In the genomic region with DNA sequence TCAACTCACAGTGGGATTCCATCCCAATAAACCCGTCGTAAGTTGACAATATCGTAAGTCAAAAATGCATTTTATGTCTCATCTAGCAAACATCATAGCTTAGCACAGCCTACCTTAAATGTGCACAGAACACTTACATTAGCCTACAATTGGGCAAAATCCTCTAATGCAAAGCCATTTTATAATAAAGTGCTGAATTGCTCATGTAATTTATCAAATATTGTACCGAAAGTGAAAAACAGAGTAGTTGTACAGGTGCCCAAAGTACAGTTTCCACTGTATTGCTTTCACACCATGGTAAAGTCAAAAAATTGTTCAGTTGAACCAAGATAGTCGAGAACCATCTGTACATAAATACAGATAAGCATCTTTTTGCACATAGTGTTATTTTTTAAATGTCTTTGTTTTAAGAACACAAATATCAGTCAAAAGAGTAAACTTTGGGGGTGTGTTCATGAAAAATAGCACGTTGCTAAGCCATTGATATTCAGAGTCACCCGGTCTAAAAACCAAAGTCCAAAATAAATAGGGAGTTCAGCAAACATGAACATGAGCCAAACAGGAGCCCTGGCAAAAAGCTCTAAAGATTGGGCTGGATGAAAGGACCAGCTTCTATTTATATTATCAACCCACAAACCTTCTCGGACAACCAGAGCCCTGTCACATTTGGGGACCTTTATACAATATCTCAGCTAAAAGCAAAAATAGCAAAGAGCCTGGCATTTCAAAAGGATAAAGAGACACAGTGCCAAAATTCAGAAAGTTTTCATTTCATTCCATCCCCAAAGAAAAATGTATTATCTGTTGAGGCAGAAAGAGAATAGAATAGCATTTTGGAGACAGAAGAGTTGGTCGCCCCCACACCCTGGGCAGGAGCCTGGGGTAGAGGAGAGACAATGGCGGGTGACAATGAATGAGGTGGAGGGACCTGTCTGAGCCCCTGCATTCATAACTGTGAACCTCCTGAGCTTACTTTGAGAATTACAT, we compare ENCODE assay signal across 1 cellular context.
TF ChIP-seq lines count a peak whose summit lies in the region.

No MANE protein-coding gene starts in this region.

TF ChIP-seq in HepG2, 621 proteins besides CTCF, POLR2A, EP300 and RAD21 (continued from another document and continues in another):
- TF ChIP-seq BRD4 (CRISPR knock-in tag; IDR thresholded peaks at IDR 0.05): peak; percentile 51; the same call in 1 of the 2 replicates
- no peak; the same call in 1 of the 2 replicates for TF ChIP-seq KDM4B (CRISPR knock-in tag; IDR thresholded peaks at IDR 0.05)
- peak; percentile 65; the same call in 1 of the 2 replicates for TF ChIP-seq ZMYM3 (CRISPR knock-in tag; IDR thresholded peaks at IDR 0.05)
- no peak for TF ChIP-seq ONECUT2 (CRISPR knock-in tag; IDR thresholded peaks at IDR 0.05)
- no peak for TF ChIP-seq FLYWCH1 (CRISPR knock-in tag; IDR thresholded peaks at IDR 0.05)
- TF ChIP-seq RARA (CRISPR knock-in tag; IDR thresholded peaks at IDR 0.05): peak; percentile 89
- TF ChIP-seq, protein P1, sequence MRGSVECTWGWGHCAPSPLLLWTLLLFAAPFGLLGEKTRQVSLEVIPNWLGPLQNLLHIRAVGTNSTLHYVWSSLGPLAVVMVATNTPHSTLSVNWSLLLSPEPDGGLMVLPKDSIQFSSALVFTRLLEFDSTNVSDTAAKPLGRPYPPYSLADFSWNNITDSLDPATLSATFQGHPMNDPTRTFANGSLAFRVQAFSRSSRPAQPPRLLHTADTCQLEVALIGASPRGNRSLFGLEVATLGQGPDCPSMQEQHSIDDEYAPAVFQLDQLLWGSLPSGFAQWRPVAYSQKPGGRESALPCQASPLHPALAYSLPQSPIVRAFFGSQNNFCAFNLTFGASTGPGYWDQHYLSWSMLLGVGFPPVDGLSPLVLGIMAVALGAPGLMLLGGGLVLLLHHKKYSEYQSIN (CRISPR knock-in tag; IDR thresholded peaks at IDR 0.05; ENCODE audit: borderline replicate concordance): no peak
- TF ChIP-seq FOXA3 (CRISPR knock-in tag; IDR thresholded peaks at IDR 0.05): peak; percentile 95
- TF ChIP-seq MIER2 (CRISPR knock-in tag; IDR thresholded peaks at IDR 0.05): no peak
- TF ChIP-seq EZH2 (conservative IDR thresholded peaks at IDR 0.05; ENCODE audit: low read depth, low read length): no peak
- TF ChIP-seq, protein P2, sequence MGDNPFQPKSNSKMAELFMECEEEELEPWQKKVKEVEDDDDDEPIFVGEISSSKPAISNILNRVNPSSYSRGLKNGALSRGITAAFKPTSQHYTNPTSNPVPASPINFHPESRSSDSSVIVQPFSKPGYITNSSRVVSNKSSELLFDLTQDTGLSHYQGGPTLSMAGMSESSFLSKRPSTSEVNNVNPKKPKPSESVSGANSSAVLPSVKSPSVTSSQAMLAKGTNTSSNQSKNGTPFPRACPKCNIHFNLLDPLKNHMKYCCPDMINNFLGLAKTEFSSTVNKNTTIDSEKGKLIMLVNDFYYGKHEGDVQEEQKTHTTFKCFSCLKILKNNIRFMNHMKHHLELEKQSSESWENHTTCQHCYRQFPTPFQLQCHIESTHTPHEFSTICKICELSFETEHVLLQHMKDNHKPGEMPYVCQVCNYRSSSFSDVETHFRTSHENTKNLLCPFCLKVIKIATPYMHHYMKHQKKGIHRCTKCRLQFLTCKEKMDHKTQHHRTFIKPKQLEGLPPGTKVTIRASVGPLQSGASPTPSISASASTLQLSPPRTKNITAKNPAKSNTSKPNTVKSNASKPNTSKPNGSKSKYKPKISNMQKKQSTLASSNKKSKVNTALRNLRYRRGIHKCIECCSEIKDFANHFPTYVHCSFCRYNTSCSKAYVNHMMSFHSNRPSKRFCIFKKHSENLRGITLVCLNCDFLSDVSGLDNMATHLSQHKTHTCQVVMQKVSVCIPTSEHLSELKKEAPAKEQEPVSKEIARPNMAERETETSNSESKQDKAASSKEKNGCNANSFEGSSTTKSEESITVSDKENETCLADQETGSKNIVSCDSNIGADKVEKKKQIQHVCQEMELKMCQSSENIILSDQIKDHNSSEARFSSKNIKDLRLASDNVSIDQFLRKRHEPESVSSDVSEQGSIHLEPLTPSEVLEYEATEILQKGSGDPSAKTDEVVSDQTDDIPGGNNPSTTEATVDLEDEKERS (CRISPR knock-in tag; IDR thresholded peaks at IDR 0.05): 0 out of 2 replicates have a peak, but pooled peaks have one; percentile 52
- TF ChIP-seq, protein P3, sequence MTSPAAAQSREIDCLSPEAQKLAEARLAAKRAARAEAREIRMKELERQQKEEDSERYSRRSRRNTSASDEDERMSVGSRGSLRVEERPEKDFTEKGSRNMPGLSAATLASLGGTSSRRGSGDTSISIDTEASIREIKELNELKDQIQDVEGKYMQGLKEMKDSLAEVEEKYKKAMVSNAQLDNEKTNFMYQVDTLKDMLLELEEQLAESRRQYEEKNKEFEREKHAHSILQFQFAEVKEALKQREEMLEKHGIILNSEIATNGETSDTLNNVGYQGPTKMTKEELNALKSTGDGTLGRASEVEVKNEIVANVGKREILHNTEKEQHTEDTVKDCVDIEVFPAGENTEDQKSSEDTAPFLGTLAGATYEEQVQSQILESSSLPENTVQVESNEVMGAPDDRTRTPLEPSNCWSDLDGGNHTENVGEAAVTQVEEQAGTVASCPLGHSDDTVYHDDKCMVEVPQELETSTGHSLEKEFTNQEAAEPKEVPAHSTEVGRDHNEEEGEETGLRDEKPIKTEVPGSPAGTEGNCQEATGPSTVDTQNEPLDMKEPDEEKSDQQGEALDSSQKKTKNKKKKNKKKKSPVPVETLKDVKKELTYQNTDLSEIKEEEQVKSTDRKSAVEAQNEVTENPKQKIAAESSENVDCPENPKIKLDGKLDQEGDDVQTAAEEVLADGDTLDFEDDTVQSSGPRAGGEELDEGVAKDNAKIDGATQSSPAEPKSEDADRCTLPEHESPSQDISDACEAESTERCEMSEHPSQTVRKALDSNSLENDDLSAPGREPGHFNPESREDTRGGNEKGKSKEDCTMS (CRISPR knock-in tag; conservative IDR thresholded peaks at IDR 0.05): no peak
- no peak for TF ChIP-seq YY1 (IDR thresholded peaks at IDR 0.05; ENCODE audit: insufficient read depth, insufficient replicate concordance, low read depth, low read length)
- TF ChIP-seq PITX1 (CRISPR knock-in tag; IDR thresholded peaks at IDR 0.05): peak; percentile 94; the same call in 1 of the 2 replicates
- TF ChIP-seq JUN (CRISPR knock-in tag; IDR thresholded peaks at IDR 0.05): no peak
- TF ChIP-seq NFYB (CRISPR knock-in tag; IDR thresholded peaks at IDR 0.05): no peak
- 0 out of 2 replicates have a peak, but pooled peaks have one; percentile 22 for TF ChIP-seq ZNF878 (CRISPR knock-in tag; IDR thresholded peaks at IDR 0.05)
- TF ChIP-seq, protein P4, sequence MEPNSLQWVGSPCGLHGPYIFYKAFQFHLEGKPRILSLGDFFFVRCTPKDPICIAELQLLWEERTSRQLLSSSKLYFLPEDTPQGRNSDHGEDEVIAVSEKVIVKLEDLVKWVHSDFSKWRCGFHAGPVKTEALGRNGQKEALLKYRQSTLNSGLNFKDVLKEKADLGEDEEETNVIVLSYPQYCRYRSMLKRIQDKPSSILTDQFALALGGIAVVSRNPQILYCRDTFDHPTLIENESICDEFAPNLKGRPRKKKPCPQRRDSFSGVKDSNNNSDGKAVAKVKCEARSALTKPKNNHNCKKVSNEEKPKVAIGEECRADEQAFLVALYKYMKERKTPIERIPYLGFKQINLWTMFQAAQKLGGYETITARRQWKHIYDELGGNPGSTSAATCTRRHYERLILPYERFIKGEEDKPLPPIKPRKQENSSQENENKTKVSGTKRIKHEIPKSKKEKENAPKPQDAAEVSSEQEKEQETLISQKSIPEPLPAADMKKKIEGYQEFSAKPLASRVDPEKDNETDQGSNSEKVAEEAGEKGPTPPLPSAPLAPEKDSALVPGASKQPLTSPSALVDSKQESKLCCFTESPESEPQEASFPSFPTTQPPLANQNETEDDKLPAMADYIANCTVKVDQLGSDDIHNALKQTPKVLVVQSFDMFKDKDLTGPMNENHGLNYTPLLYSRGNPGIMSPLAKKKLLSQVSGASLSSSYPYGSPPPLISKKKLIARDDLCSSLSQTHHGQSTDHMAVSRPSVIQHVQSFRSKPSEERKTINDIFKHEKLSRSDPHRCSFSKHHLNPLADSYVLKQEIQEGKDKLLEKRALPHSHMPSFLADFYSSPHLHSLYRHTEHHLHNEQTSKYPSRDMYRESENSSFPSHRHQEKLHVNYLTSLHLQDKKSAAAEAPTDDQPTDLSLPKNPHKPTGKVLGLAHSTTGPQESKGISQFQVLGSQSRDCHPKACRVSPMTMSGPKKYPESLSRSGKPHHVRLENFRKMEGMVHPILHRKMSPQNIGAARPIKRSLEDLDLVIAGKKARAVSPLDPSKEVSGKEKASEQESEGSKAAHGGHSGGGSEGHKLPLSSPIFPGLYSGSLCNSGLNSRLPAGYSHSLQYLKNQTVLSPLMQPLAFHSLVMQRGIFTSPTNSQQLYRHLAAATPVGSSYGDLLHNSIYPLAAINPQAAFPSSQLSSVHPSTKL (CRISPR knock-in tag; IDR thresholded peaks at IDR 0.05): peak; percentile 95
- TF ChIP-seq, protein P5, sequence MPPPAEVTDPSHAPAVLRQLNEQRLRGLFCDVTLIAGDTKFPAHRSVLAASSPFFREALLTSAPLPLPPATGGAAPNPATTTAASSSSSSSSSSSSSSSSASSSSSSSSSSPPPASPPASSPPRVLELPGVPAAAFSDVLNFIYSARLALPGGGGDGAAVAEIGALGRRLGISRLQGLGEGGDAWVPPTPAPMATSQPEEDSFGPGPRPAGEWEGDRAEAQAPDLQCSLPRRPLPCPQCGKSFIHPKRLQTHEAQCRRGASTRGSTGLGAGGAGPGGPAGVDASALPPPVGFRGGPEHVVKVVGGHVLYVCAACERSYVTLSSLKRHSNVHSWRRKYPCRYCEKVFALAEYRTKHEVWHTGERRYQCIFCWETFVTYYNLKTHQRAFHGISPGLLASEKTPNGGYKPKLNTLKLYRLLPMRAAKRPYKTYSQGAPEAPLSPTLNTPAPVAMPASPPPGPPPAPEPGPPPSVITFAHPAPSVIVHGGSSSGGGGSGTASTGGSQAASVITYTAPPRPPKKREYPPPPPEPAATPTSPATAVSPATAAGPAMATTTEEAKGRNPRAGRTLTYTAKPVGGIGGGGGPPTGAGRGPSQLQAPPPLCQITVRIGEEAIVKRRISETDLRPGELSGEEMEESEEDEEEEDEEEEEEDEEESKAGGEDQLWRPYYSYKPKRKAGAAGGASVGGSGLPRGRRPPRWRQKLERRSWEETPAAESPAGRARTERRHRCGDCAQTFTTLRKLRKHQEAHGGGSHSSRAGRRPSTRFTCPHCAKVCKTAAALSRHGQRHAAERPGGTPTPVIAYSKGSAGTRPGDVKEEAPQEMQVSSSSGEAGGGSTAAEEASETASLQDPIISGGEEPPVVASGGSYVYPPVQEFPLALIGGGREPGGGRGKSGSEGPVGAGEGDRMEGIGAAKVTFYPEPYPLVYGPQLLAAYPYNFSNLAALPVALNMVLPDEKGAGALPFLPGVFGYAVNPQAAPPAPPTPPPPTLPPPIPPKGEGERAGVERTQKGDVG (CRISPR knock-in tag; IDR thresholded peaks at IDR 0.05; ENCODE audit: borderline replicate concordance): no peak
- TF ChIP-seq, protein P6, sequence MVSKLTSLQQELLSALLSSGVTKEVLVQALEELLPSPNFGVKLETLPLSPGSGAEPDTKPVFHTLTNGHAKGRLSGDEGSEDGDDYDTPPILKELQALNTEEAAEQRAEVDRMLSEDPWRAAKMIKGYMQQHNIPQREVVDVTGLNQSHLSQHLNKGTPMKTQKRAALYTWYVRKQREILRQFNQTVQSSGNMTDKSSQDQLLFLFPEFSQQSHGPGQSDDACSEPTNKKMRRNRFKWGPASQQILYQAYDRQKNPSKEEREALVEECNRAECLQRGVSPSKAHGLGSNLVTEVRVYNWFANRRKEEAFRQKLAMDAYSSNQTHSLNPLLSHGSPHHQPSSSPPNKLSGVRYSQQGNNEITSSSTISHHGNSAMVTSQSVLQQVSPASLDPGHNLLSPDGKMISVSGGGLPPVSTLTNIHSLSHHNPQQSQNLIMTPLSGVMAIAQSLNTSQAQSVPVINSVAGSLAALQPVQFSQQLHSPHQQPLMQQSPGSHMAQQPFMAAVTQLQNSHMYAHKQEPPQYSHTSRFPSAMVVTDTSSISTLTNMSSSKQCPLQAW (CRISPR knock-in tag; IDR thresholded peaks at IDR 0.05): no peak
- no peak; the same call in 1 of the 2 replicates for TF ChIP-seq FOXA1 (IDR thresholded peaks at IDR 0.05)
- peak; percentile 84 for TF ChIP-seq FOXA1 (CRISPR knock-in tag; IDR thresholded peaks at IDR 0.05)
- TF ChIP-seq, protein P7, sequence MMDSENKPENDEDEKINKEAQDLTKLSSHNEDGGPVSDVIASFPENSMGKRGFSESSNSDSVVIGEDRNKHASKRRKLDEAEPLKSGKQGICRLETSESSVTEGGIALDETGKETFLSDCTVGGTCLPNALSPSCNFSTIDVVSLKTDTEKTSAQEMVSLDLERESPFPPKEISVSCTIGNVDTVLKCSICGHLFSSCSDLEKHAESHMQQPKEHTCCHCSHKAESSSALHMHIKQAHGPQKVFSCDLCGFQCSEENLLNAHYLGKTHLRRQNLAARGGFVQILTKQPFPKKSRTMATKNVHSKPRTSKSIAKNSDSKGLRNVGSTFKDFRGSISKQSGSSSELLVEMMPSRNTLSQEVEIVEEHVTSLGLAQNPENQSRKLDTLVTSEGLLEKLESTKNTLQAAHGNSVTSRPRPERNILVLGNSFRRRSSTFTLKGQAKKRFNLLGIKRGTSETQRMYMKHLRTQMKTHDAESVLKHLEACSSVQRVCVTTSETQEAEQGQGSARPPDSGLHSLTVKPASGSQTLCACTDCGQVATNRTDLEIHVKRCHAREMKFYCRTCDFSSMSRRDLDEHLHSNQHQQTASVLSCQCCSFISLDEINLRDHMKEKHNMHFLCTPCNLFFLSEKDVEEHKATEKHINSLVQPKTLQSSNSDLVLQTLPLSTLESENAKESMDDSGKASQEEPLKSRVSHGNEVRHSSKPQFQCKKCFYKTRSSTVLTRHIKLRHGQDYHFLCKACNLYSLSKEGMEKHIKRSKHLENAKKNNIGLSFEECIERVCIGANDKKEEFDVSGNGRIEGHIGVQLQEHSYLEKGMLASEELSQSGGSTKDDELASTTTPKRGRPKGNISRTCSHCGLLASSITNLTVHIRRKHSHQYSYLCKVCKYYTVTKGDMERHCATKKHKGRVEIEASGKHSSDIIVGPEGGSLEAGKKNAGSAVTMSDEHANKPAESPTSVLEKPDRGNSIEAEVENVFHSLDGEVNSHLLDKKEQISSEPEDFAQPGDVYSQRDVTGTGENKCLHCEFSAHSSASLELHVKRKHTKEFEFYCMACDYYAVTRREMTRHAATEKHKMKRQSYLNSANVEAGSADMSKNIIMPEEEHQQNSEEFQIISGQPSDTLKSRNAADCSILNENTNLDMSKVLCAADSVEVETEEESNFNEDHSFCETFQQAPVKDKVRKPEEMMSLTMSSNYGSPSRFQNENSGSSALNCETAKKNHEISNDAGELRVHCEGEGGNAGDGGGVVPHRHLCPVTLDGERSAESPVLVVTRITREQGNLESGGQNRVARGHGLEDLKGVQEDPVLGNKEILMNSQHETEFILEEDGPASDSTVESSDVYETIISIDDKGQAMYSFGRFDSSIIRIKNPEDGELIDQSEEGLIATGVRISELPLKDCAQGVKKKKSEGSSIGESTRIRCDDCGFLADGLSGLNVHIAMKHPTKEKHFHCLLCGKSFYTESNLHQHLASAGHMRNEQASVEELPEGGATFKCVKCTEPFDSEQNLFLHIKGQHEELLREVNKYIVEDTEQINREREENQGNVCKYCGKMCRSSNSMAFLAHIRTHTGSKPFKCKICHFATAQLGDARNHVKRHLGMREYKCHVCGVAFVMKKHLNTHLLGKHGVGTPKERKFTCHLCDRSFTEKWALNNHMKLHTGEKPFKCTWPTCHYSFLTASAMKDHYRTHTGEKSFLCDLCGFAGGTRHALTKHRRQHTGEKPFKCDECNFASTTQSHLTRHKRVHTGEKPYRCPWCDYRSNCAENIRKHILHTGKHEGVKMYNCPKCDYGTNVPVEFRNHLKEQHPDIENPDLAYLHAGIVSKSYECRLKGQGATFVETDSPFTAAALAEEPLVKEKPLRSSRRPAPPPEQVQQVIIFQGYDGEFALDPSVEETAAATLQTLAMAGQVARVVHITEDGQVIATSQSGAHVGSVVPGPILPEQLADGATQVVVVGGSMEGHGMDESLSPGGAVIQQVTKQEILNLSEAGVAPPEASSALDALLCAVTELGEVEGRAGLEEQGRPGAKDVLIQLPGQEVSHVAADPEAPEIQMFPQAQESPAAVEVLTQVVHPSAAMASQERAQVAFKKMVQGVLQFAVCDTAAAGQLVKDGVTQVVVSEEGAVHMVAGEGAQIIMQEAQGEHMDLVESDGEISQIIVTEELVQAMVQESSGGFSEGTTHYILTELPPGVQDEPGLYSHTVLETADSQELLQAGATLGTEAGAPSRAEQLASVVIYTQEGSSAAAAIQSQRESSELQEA (CRISPR knock-in tag; IDR thresholded peaks at IDR 0.05; ENCODE audit: not compliant biosample characterization): peak; percentile 17
